ENCODE assay signal across 11 cellular contexts in genomic region chrX:154302998-154303397, GRCh38. TPM values are rescaled to one million over a fixed set of nuclear protein-coding genes. Genes with fewer than 3 reads are reported as not detected.
"Had no signal": no experiment of that assay in that cellular context is flagged by ENCODE, and none has a peak within 500 bp of the region (broad histone marks: within the 10 kb centered on the region; RNA-seq: fewer than 3 reads in every experiment).

No MANE protein-coding gene starts in this region.

RNA-seq across cellular contexts. Expression of gene TKTL1, which starts 7.4 kb away (rescaled TPM):
- total RNA-seq: PC-3, PC-9, Peyer's patch, RPMI7951, SJSA1 had no signal
- polyA plus RNA-seq: SK-N-SH had no signal

RNA-seq across cellular contexts. Expression of gene TEX28, which starts 8.1 kb away (rescaled TPM):
- total RNA-seq: OCI-LY7, PC-9, Peyer's patch, Right ventricle myocardium inferior, Right ventricle myocardium superior, RPMI7951, SJCRH30, SJSA1, SK-MEL-5 had no signal
- polyA plus RNA-seq: SK-N-SH had no signal

RNA-seq across cellular contexts. Expression of gene OPN1MW3, which starts 45.6 kb away (rescaled TPM):
- total RNA-seq: OCI-LY7, PC-3, PC-9, Peyer's patch, Right ventricle myocardium inferior, Right ventricle myocardium superior, RPMI7951, SJCRH30, SJSA1, SK-MEL-5 had no signal
- polyA plus RNA-seq: SK-N-SH had no signal
